In the genomic region with DNA sequence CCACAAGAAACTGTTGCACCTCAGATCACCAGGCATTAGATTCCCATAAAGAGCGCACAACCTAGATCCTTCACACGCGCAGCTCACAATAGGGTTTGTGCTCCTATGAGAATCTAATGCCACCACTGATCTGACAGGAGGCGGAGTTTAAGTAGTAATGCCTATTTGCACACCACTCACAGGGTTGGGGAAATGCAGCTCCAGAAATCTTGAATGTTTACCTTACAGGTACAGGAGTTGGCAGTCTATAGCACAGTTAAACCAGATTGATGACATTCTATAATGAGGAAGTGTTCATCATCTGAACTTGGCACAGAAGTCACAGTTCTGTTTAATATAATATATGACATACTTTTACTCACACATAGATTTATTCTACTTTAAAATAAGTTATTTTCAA, we compare ENCODE assay signal across 18 cellular contexts.
"Had no signal": no experiment of that assay in that cellular context is flagged by ENCODE, and none has a peak within 500 bp of the region (broad histone marks: within the 10 kb centered on the region; RNA-seq: fewer than 3 reads in every experiment).

No MANE protein-coding gene starts in this region.

- H3K9me3 Mint-ChIP-seq: naive B cell had no signal

- H2AFZ ChIP-seq: parathyroid adenoma had no signal

- H3K4me3 ChIP-seq: heart left ventricle had no signal

- H3K9me3 ChIP-seq: heart left ventricle had no signal

- H3K4me1 ChIP-seq: heart left ventricle, parathyroid adenoma had no signal

- ATAC-seq: activated T-helper 17 cell treated with anti-CD3 and anti-CD28 coated beads, Interleukin-2, amount 50 U/mL, for 72 hours; heart left ventricle; stimulated activated effector memory CD8-positive, alpha-beta T cell treated with anti-CD3 and anti-CD28 coated beads, Interleukin-12 subunit alpha, Interleukin-12 subunit beta, amount 100 ng/mL, for 72 hours had no signal

- H3K27me3 ChIP-seq: brain microvascular endothelial cell, heart left ventricle had no signal

- H3K27ac Mint-ChIP-seq: activated T-helper 17 cell treated with anti-CD3 and anti-CD28 coated beads, Interleukin-2, amount 50 U/mL, for 72 hours; stimulated activated effector memory CD8-positive, alpha-beta T cell treated with anti-CD3 and anti-CD28 coated beads, Interleukin-12 subunit alpha, Interleukin-12 subunit beta, amount 100 ng/mL, for 72 hours had no signal

- H3K36me3 ChIP-seq: brain microvascular endothelial cell, heart left ventricle had no signal

- DNase-seq: activated CD4-positive, alpha-beta T cell treated with anti-CD3 and anti-CD28 coated beads, Interleukin-2, amount 50 U/mL, for 4 hours; activated CD4-positive, CD25-positive, alpha-beta regulatory T cell treated with anti-CD3 and anti-CD28 coated beads, Interleukin-2, amount 50 U/mL, for 72 hours; activated naive CD4-positive, alpha-beta T cell treated with Interleukin-2 at 50 U/mL for 16 hours; activated T-cell treated with anti-CD3 and anti-CD28 coated beads for 4 hours; anterior cingulate cortex; brain microvascular endothelial cell; effector memory CD4-positive, alpha-beta T cell; heart left ventricle; mammary epithelial cell; naive B cell; stimulated activated CD4-positive, alpha-beta T cell treated with anti-CD3 and anti-CD28 coated beads, Interleukin-12 subunit alpha, Interleukin-12 subunit beta, amount 100 ng/mL, for 4 hours; substantia nigra; T-helper 9 cell; trophoblast cell had no signal

- H3K27me3 Mint-ChIP-seq: activated T-helper 17 cell treated with anti-CD3 and anti-CD28 coated beads, Interleukin-2, amount 50 U/mL, for 72 hours had no signal

- H3K27ac ChIP-seq: brain microvascular endothelial cell, heart left ventricle, parathyroid adenoma had no signal

- H3K79me2 ChIP-seq: parathyroid adenoma had no signal

- H3K4me1 Mint-ChIP-seq: activated T-helper 17 cell treated with anti-CD3 and anti-CD28 coated beads, Interleukin-2, amount 50 U/mL, for 72 hours; naive B cell; stimulated activated effector memory CD8-positive, alpha-beta T cell treated with anti-CD3 and anti-CD28 coated beads, Interleukin-12 subunit alpha, Interleukin-12 subunit beta, amount 100 ng/mL, for 72 hours had no signal

- FAIRE-seq: frontal cortex had no signal

- H3K4me3 Mint-ChIP-seq: activated T-helper 17 cell treated with anti-CD3 and anti-CD28 coated beads, Interleukin-2, amount 50 U/mL, for 72 hours; naive B cell; stimulated activated effector memory CD8-positive, alpha-beta T cell treated with anti-CD3 and anti-CD28 coated beads, Interleukin-12 subunit alpha, Interleukin-12 subunit beta, amount 100 ng/mL, for 72 hours had no signal
